24 cellular contexts compared by ENCODE assay signal in the genomic region with DNA sequence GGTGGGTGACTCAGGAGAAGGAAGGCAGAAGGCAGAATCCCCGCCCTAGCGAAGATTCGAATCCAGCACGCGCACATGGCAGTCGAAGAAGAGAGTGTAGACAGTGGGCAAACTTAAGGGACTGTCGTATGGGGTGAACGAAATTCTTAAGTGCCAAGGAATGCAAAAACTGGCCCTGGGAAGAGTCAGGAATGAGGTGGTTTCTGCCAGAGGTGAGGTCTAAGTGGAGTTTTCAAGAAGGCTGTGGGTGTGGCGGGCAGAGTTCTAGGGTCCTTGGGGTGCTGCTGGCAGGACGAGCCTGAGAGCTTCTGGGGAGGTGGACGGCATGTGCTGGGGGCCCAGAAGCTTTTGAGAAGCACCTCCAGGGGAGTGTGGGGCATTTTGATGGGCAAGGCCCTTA.
"Had no signal": no experiment of that assay in that cellular context is flagged by ENCODE, and none has a peak within 500 bp of the region (broad histone marks: within the 10 kb centered on the region; RNA-seq: fewer than 3 reads in every experiment).

No MANE protein-coding gene starts in this region.

- H3K9me3 ChIP-seq: adrenal gland, Peyer's patch had no signal

- H3K27me3 ChIP-seq: adrenal gland, Peyer's patch had no signal

- H3K4me1 ChIP-seq: adrenal gland, Peyer's patch had no signal

- H3K9ac ChIP-seq: KMS-11 had no signal

- H3K9me3 Mint-ChIP-seq: activated naive CD8-positive, alpha-beta T cell treated with anti-CD3 and anti-CD28 coated beads, Interleukin-2, amount 10 ng/mL, durations not matched to agents 7 days and 5 days; T-cell had no signal

- H3K4me1 Mint-ChIP-seq: activated naive CD8-positive, alpha-beta T cell treated with anti-CD3 and anti-CD28 coated beads, Interleukin-2, amount 10 ng/mL, durations not matched to agents 7 days and 5 days; T-cell had no signal

- ATAC-seq: activated CD4-positive, CD25-positive, alpha-beta regulatory T cell treated with anti-CD3 and anti-CD28 coated beads, Interleukin-2, amount 50 U/mL, for 24 hours; activated CD8-positive, alpha-beta T cell treated with anti-CD3 and anti-CD28 coated beads, Interleukin-2, amount 10 ng/mL, durations not matched to agents 7 days and 5 days; T-cell had no signal

- DNase-seq: activated CD4-positive, alpha-beta T cell treated with anti-CD3 and anti-CD28 coated beads for 4 hours; activated CD4-positive, alpha-beta T cell treated with anti-CD3 and anti-CD28 coated beads, Interleukin-2, amount 50 U/mL, for 4 hours; activated CD8-positive, alpha-beta memory T cell treated with anti-CD3 and anti-CD28 coated beads, Interleukin-2, amount 50 U/mL, for 48 hours; activated CD8-positive, alpha-beta T cell treated with anti-CD3 and anti-CD28 coated beads, Interleukin-2, amount 10 ng/mL, durations not matched to agents 7 days and 5 days; activated naive CD4-positive, alpha-beta T cell treated with anti-CD3 and anti-CD28 coated beads, Interleukin-2, amount 50 U/mL, for 16 hours; activated naive CD8-positive, alpha-beta T cell treated with anti-CD3 and anti-CD28 coated beads, Interleukin-2, amount 10 ng/mL, durations not matched to agents 7 days and 5 days; activated T-cell treated with anti-CD3 and anti-CD28 coated beads, Interleukin-2, amount 50 U/mL, for 1 hour; adrenal gland; anterior cingulate cortex; NCI-H1092; NCI-H1417; NCI-H1930; NCI-H2107; NCI-H2171 treated with DMSO at 0.1 percent for 48 hours; NCI-H226; NCI-H526 treated with DMSO at 0.1 percent for 48 hours; NCI-H82; NK-92 treated with Interleukin-12 subunit alpha and Interleukin-12 subunit beta, amount 100 ng/mL, for 24 hours; Peyer's patch; SHP77 treated with DMSO at 0.1 percent for 48 hours; T-cell; WERI-Rb-1 had no signal

- H3K4me3 Mint-ChIP-seq: activated CD8-positive, alpha-beta T cell treated with anti-CD3 and anti-CD28 coated beads, Interleukin-2, amount 10 ng/mL, durations not matched to agents 7 days and 5 days; activated naive CD8-positive, alpha-beta T cell treated with anti-CD3 and anti-CD28 coated beads, Interleukin-2, amount 10 ng/mL, durations not matched to agents 7 days and 5 days; T-cell had no signal

- H3K4me2 ChIP-seq: KMS-11 had no signal

- H3K36me3 Mint-ChIP-seq: activated naive CD8-positive, alpha-beta T cell treated with anti-CD3 and anti-CD28 coated beads, Interleukin-2, amount 10 ng/mL, durations not matched to agents 7 days and 5 days; T-cell had no signal

- H3K4me3 ChIP-seq: adrenal gland, Peyer's patch had no signal

- H3K27ac Mint-ChIP-seq: activated CD8-positive, alpha-beta T cell treated with anti-CD3 and anti-CD28 coated beads, Interleukin-2, amount 10 ng/mL, durations not matched to agents 7 days and 5 days; activated naive CD8-positive, alpha-beta T cell treated with anti-CD3 and anti-CD28 coated beads, Interleukin-2, amount 10 ng/mL, durations not matched to agents 7 days and 5 days; T-cell had no signal

- H3K27ac ChIP-seq: KMS-11, Peyer's patch, WERI-Rb-1 had no signal

- H3K36me3 ChIP-seq: adrenal gland, Peyer's patch had no signal
